Comparison of ENCODE assay signal across 17 cellular contexts in the genomic region with DNA sequence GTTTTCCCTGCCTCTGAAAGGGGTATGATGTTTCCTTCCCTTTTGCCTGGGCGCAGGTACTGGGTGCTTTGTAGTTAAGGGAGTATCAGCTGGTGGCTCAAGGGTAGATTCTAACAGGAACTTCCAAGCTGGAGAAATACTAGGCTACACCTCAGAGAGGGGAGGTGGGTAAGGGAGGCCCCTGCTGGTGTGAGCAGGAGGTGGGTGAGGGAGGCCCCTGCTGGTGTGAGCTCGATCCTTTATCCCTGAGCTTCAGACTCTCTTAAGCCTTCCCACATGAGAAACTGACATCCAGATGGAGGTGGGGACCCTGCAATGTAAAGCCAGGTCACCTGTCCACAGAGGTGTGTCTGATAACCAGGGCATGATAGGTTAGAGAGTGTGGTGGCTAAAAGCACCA. TPM values are rescaled to one million over a fixed set of nuclear protein-coding genes. Genes with fewer than 3 reads are reported as not detected.
DNase-seq lines count a peak whose midpoint lies in the region; ATAC-seq lines count a peak whose summit lies in the region.
"Had no signal": no experiment of that assay in that cellular context is flagged by ENCODE, and none has a peak within 500 bp of the region (broad histone marks: within the 10 kb centered on the region; RNA-seq: fewer than 3 reads in every experiment).

No MANE protein-coding gene starts in this region.

- DNase-seq in ELF-1 (ENCODE audit: low read depth, low spot score): peak; percentile 43
- DNase-seq in HT-29 (ENCODE audit: low spot score): peak; percentile 33
- peak; percentile 0 for DNase-seq in cerebellar cortex (ENCODE audit: low spot score)
- DNase-seq in islet precursor cell: peak; percentile 54
- no peak for DNase-seq in NCI-H226
- no peak for DNase-seq in UCSD-AML1 (lab: John Stamatoyannopoulos, UW; ENCODE audit: unreplicated experiment)
- DNase-seq: DMS53, GOT3, NCI-H1092, NCI-H146, NCI-H2081, NCI-H510A treated with DMSO at 0.1 percent for 48 hours, SW 1271 had no signal

- no peak for ATAC-seq in HG02763 (IDR thresholded peaks at IDR 0.05; ENCODE audit: unreplicated experiment)
- ATAC-seq: GM12878 had no signal

RNA-seq across cellular contexts. Expression of a gene that starts 32.1 kb away (rescaled TPM):
- 2.1 and 2.5 TPM in 2 replicates for total RNA-seq in HT-29 (2014; rRNA removed; shearing (Covaris generic))
- total RNA-seq: MCF 10A, SJSA1 had no signal

Comparison
In these comparisons a context has a peak if more than half of its experiments do, and no peak if none do; other contexts are left out.
1. DNase-seq: peak in ELF-1 (single experiment), HT-29 (single experiment), cerebellar cortex (single experiment) and islet precursor cell (single experiment); none in NCI-H226 (single experiment) and UCSD-AML1 (single experiment).